ENCODE assay signal across 10 cellular contexts in the genomic region with DNA sequence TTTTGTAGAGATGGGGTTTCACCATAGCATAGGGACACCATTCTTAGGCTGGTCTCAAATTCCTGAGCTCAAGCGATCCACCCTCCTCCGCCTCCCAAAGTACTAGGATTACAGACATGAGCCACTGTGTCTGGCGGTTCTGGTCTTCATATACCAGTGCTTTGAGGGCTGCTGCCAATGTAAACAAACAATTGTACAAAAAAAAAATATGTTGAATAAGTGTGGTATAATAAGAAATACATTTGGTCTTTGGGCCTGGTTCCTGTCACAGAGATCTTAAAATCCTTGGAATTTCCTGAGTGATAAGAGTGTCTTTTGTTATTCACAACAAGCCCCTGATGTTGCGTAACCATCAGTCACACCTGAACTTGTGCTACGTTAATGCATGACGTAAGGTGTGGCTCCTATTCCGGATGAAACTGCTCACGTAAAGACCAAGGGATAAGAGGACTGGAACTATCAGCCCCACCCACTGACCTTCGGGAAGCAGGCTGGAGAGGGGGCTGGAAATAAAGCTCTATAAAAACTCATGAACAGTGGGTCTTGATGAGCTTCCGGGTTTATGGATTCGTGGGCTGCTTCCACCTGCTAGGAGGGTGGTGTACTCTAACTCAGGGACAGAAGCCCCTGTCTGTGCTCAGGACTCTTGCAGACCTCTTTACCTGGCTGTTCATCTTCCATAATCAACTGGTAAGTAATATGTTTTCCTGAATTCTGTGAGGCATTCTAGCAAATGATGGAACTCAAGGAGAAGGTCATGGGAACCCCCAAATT. TPM values are rescaled to one million over a fixed set of nuclear protein-coding genes. Genes with fewer than 3 reads are reported as not detected.
DNase-seq lines count a peak whose midpoint lies in the region; ATAC-seq and TF ChIP-seq lines count a peak whose summit lies in the region.
"Had no signal": no experiment of that assay in that cellular context is flagged by ENCODE, and none has a peak within 500 bp of the region (broad histone marks: within the 10 kb centered on the region; RNA-seq: fewer than 3 reads in every experiment).

No MANE protein-coding gene starts in this region.

- no peaks in the 10 kb centered on the region for H3K79me2 ChIP-seq in ACC112 (ENCODE audit: control insufficient read depth, insufficient read depth, low read length, unreplicated experiment)

- H3K27me3 Mint-ChIP-seq in activated CD4-positive, alpha-beta T cell treated with anti-CD3 and anti-CD28 coated beads for 36 hours: no peaks in the 10 kb centered on the region

- H3K9me3 Mint-ChIP-seq in activated CD4-positive, alpha-beta T cell treated with anti-CD3 and anti-CD28 coated beads for 36 hours (ENCODE audit: low read depth): no peaks in the 10 kb centered on the region

- POLR2A ChIA-PET in activated CD4-positive, alpha-beta T cell treated with anti-CD3 and anti-CD28 coated beads for 36 hours (lab: Charles Lee): no interaction called here

- 0 out of 2 replicates have a peak overlapping the region, but pooled peaks have one; percentile 0 for H3K27ac ChIP-seq in ACC112 (ENCODE audit: low read depth, low read length)
- peak overlapping the region in 35 of 59 donors; percentile 1 to 81 (median 51) for H3K27ac ChIP-seq in dorsolateral prefrontal cortex
- H3K27ac ChIP-seq in lower lobe of right lung: peak overlapping the region; percentile 42
- H3K27ac ChIP-seq: BLaER1 had no signal

- H3K4me3 ChIP-seq in ACC112 (ENCODE audit: low read depth, low read length): 0 out of 2 replicates have a peak overlapping the region, but pooled peaks have one; percentile 5
- H3K4me3 ChIP-seq in dorsolateral prefrontal cortex: peak overlapping the region in 21 of 59 donors; percentile 0 to 49 (median 25)
- H3K4me3 ChIP-seq in lower lobe of right lung: peak overlapping the region; percentile 14
- H3K4me3 ChIP-seq: BLaER1 had no signal

- intact Hi-C loops in dorsolateral prefrontal cortex (cut with DNase I): loop anchor here (5.0 to 10.0 kb wide), 4 partner anchors 206 to 363 kb away; no protein-coding TSS in a partner anchor
- intact Hi-C loops in lower lobe of right lung (cut with DNase I): no loop called here
- intact Hi-C loops in activated CD4-positive, alpha-beta T cell treated with anti-CD3 and anti-CD28 coated beads for 36 hours (cut with DNase I, micrococcal nuclease): no loop called here

- H3K27me3 ChIP-seq in ACC112 (ENCODE audit: insufficient read depth, low read length): no peaks in the 10 kb centered on the region
- no peaks in the 10 kb centered on the region for H3K27me3 ChIP-seq in dorsolateral prefrontal cortex
- no peaks in the 10 kb centered on the region for H3K27me3 ChIP-seq in lower lobe of right lung (ENCODE audit: low read depth)
- H3K27me3 ChIP-seq: BLaER1, Peyer's patch had no signal

- CTCF ChIA-PET in activated CD4-positive, alpha-beta T cell treated with anti-CD3 and anti-CD28 coated beads for 36 hours (lab: Charles Lee): interaction anchor here (0.6 to 2.2 kb wide), 11 partner anchors 15 to 1956 kb away, joined by 3 to 15 read pairs (median 4); no protein-coding TSS in a partner anchor

- H3K27ac Mint-ChIP-seq in activated CD4-positive, alpha-beta T cell treated with anti-CD3 and anti-CD28 coated beads for 36 hours: no peak overlapping the region

- H3K4me3 Mint-ChIP-seq in activated CD4-positive, alpha-beta T cell treated with anti-CD3 and anti-CD28 coated beads for 36 hours: no peak overlapping the region

- H3K36me3 ChIP-seq in ACC112 (ENCODE audit: insufficient read depth, low read length): no peaks in the 10 kb centered on the region
- H3K36me3 ChIP-seq in lower lobe of right lung: no peaks in the 10 kb centered on the region
- H3K36me3 ChIP-seq: BLaER1, Peyer's patch had no signal

- peak overlapping the region; percentile 18 for H2AFZ ChIP-seq in ACC112 (ENCODE audit: low read length, unreplicated experiment)

- no peak for TF ChIP-seq CTCF in dorsolateral prefrontal cortex (IDR thresholded peaks at IDR 0.05 in 54 of 56, conservative IDR thresholded peaks at IDR 0.05 in 2 of 56; ENCODE audit: low read depth in 1 of 56, partially characterized antibody in 56 of 56)
- no peak for TF ChIP-seq CTCF in lower lobe of right lung (IDR thresholded peaks at IDR 0.05)

- peak; percentile 90 to 92 for ATAC-seq in lower lobe of right lung
- no peak for ATAC-seq in activated CD4-positive, alpha-beta T cell treated with anti-CD3 and anti-CD28 coated beads for 36 hours
- no peak for ATAC-seq in GM21515 (IDR thresholded peaks at IDR 0.05; ENCODE audit: unreplicated experiment)

- H3K9me3 ChIP-seq in lower lobe of right lung: no peaks in the 10 kb centered on the region
- H3K9me3 ChIP-seq: Peyer's patch had no signal

- DNase-seq in NCI-H2029 treated with DMSO at 0.1 percent for 48 hours (lab: John Stamatoyannopoulos, UW): peak; percentile 42
- DNase-seq in dorsolateral prefrontal cortex: no peak
- DNase-seq in lower lobe of right lung: no peak
- DNase-seq in activated CD4-positive, alpha-beta T cell treated with anti-CD3 and anti-CD28 coated beads for 36 hours: no peak
- no peak for DNase-seq in NCI-H69 (lab: John Stamatoyannopoulos, UW)
- no peak for DNase-seq in AG20443 (ENCODE audit: low spot score)

- H3K36me3 Mint-ChIP-seq in activated CD4-positive, alpha-beta T cell treated with anti-CD3 and anti-CD28 coated beads for 36 hours (ENCODE audit: low read depth): no peaks in the 10 kb centered on the region

- H3K4me1 ChIP-seq in ACC112 (ENCODE audit: control insufficient read depth, insufficient read depth, low read length, unreplicated experiment) (peaks cover 20% of the 10 kb centered on the region), lower lobe of right lung (peaks cover 9% of the 10 kb centered on the region)

- H3K4me1 Mint-ChIP-seq in activated CD4-positive, alpha-beta T cell treated with anti-CD3 and anti-CD28 coated beads for 36 hours: no peaks in the 10 kb centered on the region

RNA-seq across cellular contexts. Expression of a gene that starts 16.5 kb away (rescaled TPM):
- total RNA-seq in dorsolateral prefrontal cortex (10 to 100 TPM; 26.8 to 88.1 (median 51.3) TPM), lower lobe of right lung (30.5 TPM)
- total RNA-seq in activated CD4-positive, alpha-beta T cell treated with anti-CD3 and anti-CD28 coated beads for 36 hours: 1 to 10 TPM; 5.2 to 5.3 TPM

RNA-seq across cellular contexts. Expression of a gene that starts 18.7 kb away (rescaled TPM):
- 1 to 10 TPM in 33 of 120 experiments, under 1 TPM in 64, not detected in 23; 0.16 to 4.5 (median 0.75) TPM for total RNA-seq in dorsolateral prefrontal cortex
- total RNA-seq in lower lobe of right lung: 50.2 TPM
- not detected for total RNA-seq in activated CD4-positive, alpha-beta T cell treated with anti-CD3 and anti-CD28 coated beads for 36 hours

Comparison
In these comparisons a context has a peak if more than half of its experiments do, and no peak if none do; other contexts are left out.
1. H3K27ac ChIP-seq: peak in every context shown above with its lines; median percentile 51 in dorsolateral prefrontal cortex; 42 in lower lobe of right lung; 0 in ACC112.
2. ATAC-seq: peak in lower lobe of right lung (2 of 2); none in activated CD4-positive, alpha-beta T cell treated with anti-CD3 and anti-CD28 coated beads for 36 hours (single experiment) and GM21515 (single experiment).
3. intact Hi-C loops: an anchor here in dorsolateral prefrontal cortex (5.0 to 10.0 kb wide); none called in lower lobe of right lung and activated CD4-positive, alpha-beta T cell treated with anti-CD3 and anti-CD28 coated beads for 36 hours.